In genomic region chr17:73312887-73313286, GRCh38 we compare ENCODE assay signal across 12 cellular contexts. TPM values are rescaled to one million over a fixed set of nuclear protein-coding genes. Genes with fewer than 3 reads are reported as not detected.
DNase-seq lines count a peak whose midpoint lies in the region; ATAC-seq and TF ChIP-seq lines count a peak whose summit lies in the region.
"Not testable (repeated sequence)": the region's sequence is repeated elsewhere in the genome, so short reads cannot be mapped to it uniquely, and the experiment has no call there.
"Had no signal": no experiment of that assay in that cellular context is flagged by ENCODE, and none has a peak within 500 bp of the region (broad histone marks: within the 10 kb centered on the region; RNA-seq: fewer than 3 reads in every experiment).

No MANE protein-coding gene starts in this region.

- not testable (repeated sequence) for H3K4me1 Mint-ChIP-seq in CD4-positive, alpha-beta T cell (ENCODE audit: low read depth)
- peaks cover 17% of the 10 kb centered on the region for H3K4me1 Mint-ChIP-seq in glutamatergic neuron (ENCODE audit: low read depth, unreplicated experiment)

- not testable (repeated sequence) for H3K36me3 Mint-ChIP-seq in CD4-positive, alpha-beta T cell (ENCODE audit: low read depth); glutamatergic neuron (ENCODE audit: unreplicated experiment)

- H3K9me3 ChIP-seq in CD4-positive, alpha-beta T cell (ENCODE audit: control insufficient read depth, low read length); WERI-Rb-1 (ENCODE audit: severe bottlenecking); breast epithelium; parathyroid adenoma (ENCODE audit: control insufficient read depth, low read length); subcutaneous abdominal adipose tissue (ENCODE audit: control insufficient read depth in 5 of 5, low read length in 5 of 5): not testable (repeated sequence)

- not testable (repeated sequence) for H3K23ac ChIP-seq in mesendoderm (ENCODE audit: low read length)

- not testable (repeated sequence) for H2BK15ac ChIP-seq in mesendoderm (replicated peaks; ENCODE audit: low read depth)

- H4K8ac ChIP-seq in mesendoderm (ENCODE audit: low read depth, low read length), result not testable (repeated sequence)

- H3K56ac ChIP-seq in mesendoderm (ENCODE audit: low read length), result peak overlapping the region; percentile 80

- not testable (repeated sequence) for H4K20me1 ChIP-seq in KMS-11 (ENCODE audit: insufficient read depth)

- not testable (repeated sequence) for H3K27me3 ChIP-seq in CD4-positive, alpha-beta T cell (ENCODE audit: control insufficient read depth, insufficient read depth, low read length); KMS-11 (ENCODE audit: insufficient read depth, low read depth); WERI-Rb-1 (ENCODE audit: insufficient read depth, low read depth, severe bottlenecking); breast epithelium; mesendoderm (ENCODE audit: insufficient read depth, low read length, poor library complexity); parathyroid adenoma (ENCODE audit: control insufficient read depth, insufficient read depth, low read length); subcutaneous abdominal adipose tissue (ENCODE audit: control insufficient read depth in 5 of 5, insufficient read depth in 4 of 5, low read length in 5 of 5)

- H3K4me3 ChIP-seq in KMS-11 (IDR thresholded peaks at IDR 0.05; ENCODE audit: insufficient read depth, low read depth, low read length); WERI-Rb-1 (ENCODE audit: low read depth, low read length); mesendoderm (ENCODE audit: low read length); parathyroid adenoma (ENCODE audit: low read depth, low read length): not testable (repeated sequence)
- H3K4me3 ChIP-seq in breast epithelium (peak overlapping the region in 1 of 3 donors; percentile 93), subcutaneous abdominal adipose tissue (ENCODE audit: low read depth in 1 of 5, low read length in 5 of 5) (peak overlapping the region in 2 of 5 donors; percentile 40 to 99)

- H3K36me3 ChIP-seq in KMS-11 (ENCODE audit: insufficient read depth); breast epithelium; mesendoderm (ENCODE audit: control insufficient read depth, insufficient read depth, low read length); parathyroid adenoma (ENCODE audit: control insufficient read depth, insufficient read depth, low read length); subcutaneous abdominal adipose tissue (ENCODE audit: control insufficient read depth in 5 of 5, insufficient read depth in 5 of 5, low read length in 5 of 5): not testable (repeated sequence)
- peaks cover 16% of the 10 kb centered on the region for H3K36me3 ChIP-seq in WERI-Rb-1

- not testable (repeated sequence) for H3K79me2 ChIP-seq in KMS-11 (ENCODE audit: insufficient read depth, low read depth)
- H3K79me2 ChIP-seq in mesendoderm (ENCODE audit: control insufficient read depth, insufficient read depth, low read length), result peaks cover 19% of the 10 kb centered on the region
- peaks cover 12% of the 10 kb centered on the region for H3K79me2 ChIP-seq in parathyroid adenoma

- not testable (repeated sequence) for H2BK5ac ChIP-seq in mesendoderm (ENCODE audit: low read length)

- not testable (repeated sequence) for TF ChIP-seq POLR2A in breast epithelium (IDR thresholded peaks at IDR 0.05)

- TF ChIP-seq CTCF in CD4-positive, alpha-beta T cell (IDR thresholded peaks at IDR 0.05); KMS-11 (conservative IDR thresholded peaks at IDR 0.05; ENCODE audit: low read depth, low read length); WERI-Rb-1 (IDR thresholded peaks at IDR 0.05; ENCODE audit: low read depth, low read length); breast epithelium (IDR thresholded peaks at IDR 0.05); glutamatergic neuron (IDR thresholded peaks at IDR 0.05; ENCODE audit: partially characterized antibody, unreplicated experiment); parathyroid adenoma (IDR thresholded peaks at IDR 0.05): not testable (repeated sequence)

- POLR2A ChIA-PET in CD4-positive, alpha-beta T cell (lab: Charles Lee), result interaction anchor here (0.9 to 1.6 kb wide), 2 partner anchors 68 to 81 kb away, joined by 3 to 9 read pairs; a partner anchor contains a TSS

- H3K9ac ChIP-seq in KMS-11; mesendoderm (ENCODE audit: low read length); parathyroid adenoma: not testable (repeated sequence)
- H3K9ac ChIP-seq in subcutaneous abdominal adipose tissue (ENCODE audit: low read length in 5 of 5), result peak overlapping the region in 3 of 5 donors; percentile 87 to 100 (median 100)

- no CpG with 5 or more reads among the region's 11 CpGs for WGBS in mesendoderm (ENCODE audit: extremely low coverage, insufficient coverage, low lambda C conversion rate)

- not testable (repeated sequence) for DNase-seq in CD4-positive, alpha-beta T cell; WERI-Rb-1; breast epithelium (ENCODE audit: low spot score in 2 of 2); glutamatergic neuron; mesendoderm

- CTCF ChIA-PET in CD4-positive, alpha-beta T cell (lab: Charles Lee), result interaction anchor here (1.1 kb wide), 1 partner anchor 57 kb away, joined by 4 read pairs; no protein-coding TSS in a partner anchor

- intact Hi-C loops in CD4-positive, alpha-beta T cell (cut with DNase I, micrococcal nuclease), result loop anchor here (5.0 to 10.0 kb wide), 2 partner anchors 81 to 118 kb away; partner anchors contain the start of gene COG1 (in 1 of the 2)
- intact Hi-C loops in breast epithelium (cut with DNase I; ENCODE audit: low total_unique reads), result loop anchor here (10.0 kb wide), 1 partner anchor 52 kb away; no protein-coding TSS in a partner anchor

- H3K4me2 ChIP-seq in KMS-11, result peak overlapping the region; percentile 58; the same call in 1 of the 2 replicates
- not testable (repeated sequence) for H3K4me2 ChIP-seq in mesendoderm (ENCODE audit: low read length); parathyroid adenoma (ENCODE audit: low read length)

- H3K27ac ChIP-seq in CD4-positive, alpha-beta T cell (ENCODE audit: low read depth, low read length); KMS-11; mesendoderm (ENCODE audit: low read depth, low read length); parathyroid adenoma: not testable (repeated sequence)
- H3K27ac ChIP-seq in WERI-Rb-1, result peak overlapping the region; percentile 93; the same call in 1 of the 2 replicates
- peak overlapping the region; percentile 99 for H3K27ac ChIP-seq in breast epithelium
- peak overlapping the region; percentile 99 for H3K27ac ChIP-seq in subcutaneous abdominal adipose tissue (ENCODE audit: low read depth, low read length)

- H3K4me1 ChIP-seq in KMS-11 (ENCODE audit: low read depth, poor library complexity, severe bottlenecking) (peaks cover 22% of the 10 kb centered on the region), mesendoderm (ENCODE audit: control insufficient read depth, low read depth, low read length) (peaks cover 25% of the 10 kb centered on the region), parathyroid adenoma (peaks cover 17% of the 10 kb centered on the region), subcutaneous abdominal adipose tissue (ENCODE audit: control insufficient read depth in 5 of 5, insufficient read depth in 5 of 5, low read length in 5 of 5) (peaks cover 15 to 48% (median 47%) of the 10 kb centered on the region in 5 donors)
- not testable (repeated sequence) for H3K4me1 ChIP-seq in breast epithelium

- H3K4me3 Mint-ChIP-seq in CD4-positive, alpha-beta T cell, result peak overlapping the region; percentile 92
- peak overlapping the region; percentile 70 for H3K4me3 Mint-ChIP-seq in glutamatergic neuron (ENCODE audit: unreplicated experiment)

- not testable (repeated sequence) for H3K27me3 Mint-ChIP-seq in CD4-positive, alpha-beta T cell; glutamatergic neuron (ENCODE audit: unreplicated experiment)

- not testable (repeated sequence) for H3K9me3 Mint-ChIP-seq in CD4-positive, alpha-beta T cell; glutamatergic neuron (ENCODE audit: unreplicated experiment)

- ATAC-seq in CD4-positive, alpha-beta T cell (ENCODE audit: poor library complexity), result not testable (repeated sequence)

- not testable (repeated sequence) for H3K18ac ChIP-seq in mesendoderm (ENCODE audit: low read length)

- H3K27ac Mint-ChIP-seq in CD4-positive, alpha-beta T cell, result peak overlapping the region; percentile 47
- not testable (repeated sequence) for H3K27ac Mint-ChIP-seq in glutamatergic neuron (ENCODE audit: unreplicated experiment)

- peak overlapping the region; percentile 71; the same call in 1 of the 2 replicates for H2AFZ ChIP-seq in KMS-11 (ENCODE audit: low read depth)
- H2AFZ ChIP-seq in parathyroid adenoma, result peak overlapping the region; percentile 100

- H3K79me1 ChIP-seq in mesendoderm (ENCODE audit: low read length), result peaks cover 12% of the 10 kb centered on the region

- not testable (repeated sequence) for H4K5ac ChIP-seq in mesendoderm (ENCODE audit: low read length)

- not testable (repeated sequence) for H2AK5ac ChIP-seq in mesendoderm (ENCODE audit: low read length)

- not testable (repeated sequence) for H2BK120ac ChIP-seq in mesendoderm (ENCODE audit: low read depth, low read length)

- not testable (repeated sequence) for H3K4ac ChIP-seq in mesendoderm (ENCODE audit: low read depth, low read length)

RNA-seq across cellular contexts. Expression of gene CDC42EP4, which starts 1.1 kb away (rescaled TPM):
- total RNA-seq in CD4-positive, alpha-beta T cell, result 1 to 10 TPM; 2.9 to 3.5 TPM
- total RNA-seq in breast epithelium (100 to 1,000 TPM in 2 of 3 donors, 10 to 100 TPM in 1; 71.0 to 141 (median 112) TPM), glutamatergic neuron (ENCODE audit: unreplicated experiment) (124 TPM)
- 5.7 TPM for polyA plus RNA-seq in mesendoderm (2013, experiment 1 of 2)
- polyA plus RNA-seq in mesendoderm (2013, experiment 2 of 2), result 5.1 TPM

RNA-seq across cellular contexts. Expression of gene CPSF4L, which starts 51.2 kb away (rescaled TPM):
- total RNA-seq in CD4-positive, alpha-beta T cell, result not detected
- total RNA-seq in breast epithelium (under 1 TPM in 1 of 3 donors, not detected in 2; 0.29 TPM), glutamatergic neuron (ENCODE audit: unreplicated experiment) (0.44 TPM)
- 0.06 TPM for polyA plus RNA-seq in mesendoderm (2013, experiment 1 of 2)
- polyA plus RNA-seq in mesendoderm (2013, experiment 2 of 2), result not detected
- total RNA-seq: kidney, SJCRH30 had no signal
- polyA plus RNA-seq: aorta, esophagus had no signal

Comparison
In these comparisons a context has a peak if more than half of its experiments do, and no peak if none do; other contexts are left out.
1. RNA of gene CDC42EP4, which starts 1.1 kb away (total RNA-seq): 124 TPM in glutamatergic neuron (single experiment) and 71.0 to 141 TPM in breast epithelium; 2.9 to 3.5 TPM in CD4-positive, alpha-beta T cell; every median in the first group is over 10 times any median in the second.